In the genomic region with DNA sequence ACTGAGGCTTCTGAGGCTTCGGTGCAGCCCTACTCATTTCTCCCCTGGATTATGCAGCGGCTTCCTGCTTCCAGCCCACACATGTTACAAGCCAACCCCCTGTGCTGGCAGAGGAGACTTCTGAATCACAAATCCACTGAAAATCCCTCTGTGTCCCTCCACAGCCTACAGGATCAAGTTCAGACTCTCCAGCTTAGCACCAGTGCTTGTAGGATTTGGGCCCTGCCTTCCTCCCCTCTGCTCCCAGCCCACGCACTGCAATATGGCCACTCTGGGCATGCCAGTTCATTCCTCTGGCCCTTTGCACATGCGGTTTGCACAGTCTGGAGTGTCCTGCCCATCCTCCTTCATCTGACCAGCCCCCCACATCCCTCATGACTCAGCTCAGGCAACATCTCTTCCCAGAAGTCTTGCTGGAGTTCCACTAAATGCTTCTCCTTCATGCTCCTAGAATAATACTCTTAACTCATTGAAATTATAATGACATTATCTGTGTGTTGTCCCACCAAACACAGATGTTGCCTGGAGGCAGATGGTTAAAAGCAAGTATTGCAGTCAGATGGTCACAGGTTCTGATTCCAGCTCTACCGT, we compare ENCODE assay signal across 14 cellular contexts. TPM values are rescaled to one million over a fixed set of nuclear protein-coding genes. Genes with fewer than 3 reads are reported as not detected.
A peak's percentile ranks its signal among the peaks of the same experiment; 100 is the strongest.
DNase-seq lines count a peak whose midpoint lies in the region; ATAC-seq and TF ChIP-seq lines count a peak whose summit lies in the region.
"Had no signal": no experiment of that assay in that cellular context is flagged by ENCODE, and none has a peak within 500 bp of the region (broad histone marks: within the 10 kb centered on the region; RNA-seq: fewer than 3 reads in every experiment).

No MANE protein-coding gene starts in this region.

- H3K4me3 Mint-ChIP-seq in osteocyte (ENCODE audit: unreplicated experiment): no peak overlapping the region
- H3K4me3 Mint-ChIP-seq: central memory CD8-positive, alpha-beta T cell had no signal

- no peaks in the 10 kb centered on the region for H3K36me3 Mint-ChIP-seq in osteocyte (ENCODE audit: unreplicated experiment)

- DNase-seq in ELR (ENCODE audit: low read depth) (peak; percentile 62), osteocyte (ENCODE audit: extremely low spot score, unreplicated experiment) (no peak), COLO668 (lab: John Stamatoyannopoulos, UW; ENCODE audit: unreplicated experiment) (no peak)
- DNase-seq: activated CD4-positive, alpha-beta T cell treated with anti-CD3 and anti-CD28 coated beads for 4 hours; Caco-2; kidney glomerular epithelial cell; stimulated activated CD4-positive, alpha-beta T cell treated with anti-CD3 and anti-CD28 coated beads, Interleukin-15, amount 100 ng/mL, for 24 hours had no signal

- ATAC-seq in esophagus mucosa (peak; percentile 67), GM21367 (IDR thresholded peaks at IDR 0.05; ENCODE audit: unreplicated experiment) (no peak), GM18873 (IDR thresholded peaks at IDR 0.05; ENCODE audit: low FRiP score, unreplicated experiment) (no peak), GM19455 (IDR thresholded peaks at IDR 0.05; ENCODE audit: unreplicated experiment) (no peak)

- H3K27ac Mint-ChIP-seq in osteocyte (ENCODE audit: unreplicated experiment): peak overlapping the region; percentile 21
- H3K27ac Mint-ChIP-seq: activated T-helper 2 cell treated with anti-CD3 and anti-CD28 coated beads, Interferon-gamma antibody, Interleukin-2, Interleukin-4, amounts not matched to agents 10 μg/mL and 5 μg/mL and 100 μg/mL, durations not matched to agents 14 hours and 24 hours and 36 hours had no signal

- TF ChIP-seq CTCF in osteocyte (IDR thresholded peaks at IDR 0.05): no peak

- peaks cover 34% of the 10 kb centered on the region for H3K4me1 Mint-ChIP-seq in osteocyte (ENCODE audit: unreplicated experiment)
- H3K4me1 Mint-ChIP-seq: central memory CD8-positive, alpha-beta T cell had no signal

- no peaks in the 10 kb centered on the region for H3K27me3 Mint-ChIP-seq in osteocyte (ENCODE audit: unreplicated experiment)
- H3K27me3 Mint-ChIP-seq: central memory CD8-positive, alpha-beta T cell had no signal

- no peaks in the 10 kb centered on the region for H3K9me3 Mint-ChIP-seq in osteocyte (ENCODE audit: unreplicated experiment)
- H3K9me3 Mint-ChIP-seq: activated T-helper 2 cell treated with anti-CD3 and anti-CD28 coated beads, Interferon-gamma antibody, Interleukin-2, Interleukin-4, amounts not matched to agents 10 μg/mL and 5 μg/mL and 100 μg/mL, durations not matched to agents 14 hours and 24 hours and 36 hours; central memory CD8-positive, alpha-beta T cell had no signal

TF ChIP-seq in PFSK-1, 5 proteins besides CTCF, POLR2A, EP300 and RAD21:
- TF ChIP-seq, protein P1, sequence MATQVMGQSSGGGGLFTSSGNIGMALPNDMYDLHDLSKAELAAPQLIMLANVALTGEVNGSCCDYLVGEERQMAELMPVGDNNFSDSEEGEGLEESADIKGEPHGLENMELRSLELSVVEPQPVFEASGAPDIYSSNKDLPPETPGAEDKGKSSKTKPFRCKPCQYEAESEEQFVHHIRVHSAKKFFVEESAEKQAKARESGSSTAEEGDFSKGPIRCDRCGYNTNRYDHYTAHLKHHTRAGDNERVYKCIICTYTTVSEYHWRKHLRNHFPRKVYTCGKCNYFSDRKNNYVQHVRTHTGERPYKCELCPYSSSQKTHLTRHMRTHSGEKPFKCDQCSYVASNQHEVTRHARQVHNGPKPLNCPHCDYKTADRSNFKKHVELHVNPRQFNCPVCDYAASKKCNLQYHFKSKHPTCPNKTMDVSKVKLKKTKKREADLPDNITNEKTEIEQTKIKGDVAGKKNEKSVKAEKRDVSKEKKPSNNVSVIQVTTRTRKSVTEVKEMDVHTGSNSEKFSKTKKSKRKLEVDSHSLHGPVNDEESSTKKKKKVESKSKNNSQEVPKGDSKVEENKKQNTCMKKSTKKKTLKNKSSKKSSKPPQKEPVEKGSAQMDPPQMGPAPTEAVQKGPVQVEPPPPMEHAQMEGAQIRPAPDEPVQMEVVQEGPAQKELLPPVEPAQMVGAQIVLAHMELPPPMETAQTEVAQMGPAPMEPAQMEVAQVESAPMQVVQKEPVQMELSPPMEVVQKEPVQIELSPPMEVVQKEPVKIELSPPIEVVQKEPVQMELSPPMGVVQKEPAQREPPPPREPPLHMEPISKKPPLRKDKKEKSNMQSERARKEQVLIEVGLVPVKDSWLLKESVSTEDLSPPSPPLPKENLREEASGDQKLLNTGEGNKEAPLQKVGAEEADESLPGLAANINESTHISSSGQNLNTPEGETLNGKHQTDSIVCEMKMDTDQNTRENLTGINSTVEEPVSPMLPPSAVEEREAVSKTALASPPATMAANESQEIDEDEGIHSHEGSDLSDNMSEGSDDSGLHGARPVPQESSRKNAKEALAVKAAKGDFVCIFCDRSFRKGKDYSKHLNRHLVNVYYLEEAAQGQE (IDR thresholded peaks at IDR 0.05; ENCODE audit: insufficient read depth in 1 of 2, low read depth in 2 of 2, low read length in 2 of 2): 0 out of 4 replicates have a peak, but pooled peaks of 1 of the 2 experiments have one; percentile 13
- peak; percentile 45; the same call in 1 of the 2 replicates for TF ChIP-seq POLR2AphosphoS5 (IDR thresholded peaks at IDR 0.05; ENCODE audit: low read depth, low read length)
- TF ChIP-seq SIN3A (IDR thresholded peaks at IDR 0.05; ENCODE audit: borderline replicate concordance, insufficient read depth, low read length): no peak
- TF ChIP-seq FOXP2 (optimal IDR thresholded peaks at IDR 0.05; ENCODE audit: borderline replicate concordance, extremely low read depth, extremely low read length, insufficient read depth): no peak
- TF ChIP-seq TAF1 (IDR thresholded peaks at IDR 0.05; ENCODE audit: borderline replicate concordance, insufficient read depth, low read length): no peak
TF ChIP-seq in PFSK-1: peak in this region for 2.

RNA-seq across cellular contexts. Expression of gene MDGA1, which starts 15.9 kb away (rescaled TPM):
- polyA plus RNA-seq in PFSK-1 (2012; ENCODE audit: insufficient read length, low read depth): 5.9 TPM
- 9.2 TPM for total RNA-seq in esophagus mucosa
- total RNA-seq in osteocyte: 25.6 and 27.1 TPM in 2 replicates
